In the genomic region with DNA sequence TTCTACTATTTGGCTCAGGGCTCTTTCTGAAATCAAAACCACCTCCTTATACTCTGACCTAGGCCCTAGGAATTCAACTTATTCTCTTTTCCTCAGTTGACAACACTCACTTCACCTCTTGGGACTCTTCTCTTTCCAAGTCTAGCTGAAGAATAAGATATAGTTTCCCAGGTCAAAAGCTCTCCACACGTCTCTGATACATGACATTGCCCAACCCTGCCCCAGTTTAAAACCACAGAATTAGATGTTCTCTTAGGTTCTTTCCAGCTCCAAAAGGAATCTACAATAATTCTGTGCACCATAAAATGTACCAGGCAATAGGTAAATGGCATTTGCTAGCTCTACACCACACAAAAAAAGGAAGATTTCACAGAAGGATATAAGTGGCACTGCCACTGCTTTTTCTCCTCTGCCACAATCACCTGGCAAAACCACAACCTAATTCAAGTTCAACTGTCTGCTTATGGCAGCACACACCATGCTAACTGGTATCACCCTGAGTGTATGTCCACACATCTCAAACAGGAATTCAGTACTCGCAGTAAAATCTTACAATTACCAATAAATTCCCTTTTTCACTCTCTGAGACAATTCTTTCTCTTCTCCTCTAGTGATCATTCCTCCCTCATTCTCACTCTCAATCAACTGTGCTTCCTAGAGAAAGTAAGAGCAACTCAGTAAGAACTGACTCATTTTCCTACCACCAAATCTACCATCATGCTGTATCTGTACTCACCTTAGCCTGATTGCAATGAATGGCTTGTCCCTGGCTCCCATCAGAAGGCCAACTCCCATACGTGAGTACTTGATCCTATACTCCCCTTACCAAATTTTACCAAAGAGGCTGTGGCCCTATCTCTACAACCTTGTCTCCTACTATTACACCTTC, we compare ENCODE assay signal across 13 cellular contexts. TPM values are rescaled to one million over a fixed set of nuclear protein-coding genes. Genes with fewer than 3 reads are reported as not detected.
DNase-seq lines count a peak whose midpoint lies in the region; ATAC-seq and TF ChIP-seq lines count a peak whose summit lies in the region.
"Had no signal": no experiment of that assay in that cellular context is flagged by ENCODE, and none has a peak within 500 bp of the region (broad histone marks: within the 10 kb centered on the region; RNA-seq: fewer than 3 reads in every experiment).

No MANE protein-coding gene starts in this region.

- POLR2A ChIA-PET in MCF 10A (lab: Yijun Ruan, JAX), result interaction anchor here (1.1 kb wide), 1 partner anchor 28 kb away, joined by 3 read pairs; a partner anchor contains a TSS

- no peaks in the 10 kb centered on the region for H3K27me3 ChIP-seq in breast epithelium
- no peaks in the 10 kb centered on the region for H3K27me3 ChIP-seq in left lung
- H3K27me3 ChIP-seq in gastrocnemius medialis, result no peaks in the 10 kb centered on the region

- no TSS peak for BruUV-seq in MCF 10A (replicated peaks; lab: Mats Ljungman, UMichigan)

- peak; percentile 82 for ATAC-seq in stimulated activated naive CD8-positive, alpha-beta T cell treated with anti-CD3 and anti-CD28 coated beads, Interleukin-15, amount 100 ng/mL, for 72 hours
- ATAC-seq in left lung, result no peak
- no peak for ATAC-seq in gastrocnemius medialis
- no peak for ATAC-seq in HG03196 (IDR thresholded peaks at IDR 0.05; ENCODE audit: unreplicated experiment)
- ATAC-seq: esophagus mucosa had no signal

- TF ChIP-seq CTCF in MCF 10A (IDR thresholded peaks at IDR 0.05; ENCODE audit: unreplicated experiment) (no peak), breast epithelium (IDR thresholded peaks at IDR 0.05) (no peak), left lung (IDR thresholded peaks at IDR 0.05) (no peak), gastrocnemius medialis (IDR thresholded peaks at IDR 0.05 in 4 of 5, conservative IDR thresholded peaks at IDR 0.05 in 1 of 5) (no peak)

- TF ChIP-seq POLR2A in breast epithelium (IDR thresholded peaks at IDR 0.05) (no peak), gastrocnemius medialis (IDR thresholded peaks at IDR 0.05) (no peak)

- no peaks in the 10 kb centered on the region for H3K4me1 ChIP-seq in breast epithelium
- H3K4me1 ChIP-seq in left lung, result peaks cover 0 to 4% of the 10 kb centered on the region in 2 donors
- no peaks in the 10 kb centered on the region for H3K4me1 ChIP-seq in gastrocnemius medialis

- no peaks in the 10 kb centered on the region for H3K4me1 Mint-ChIP-seq in MCF 10A (ENCODE audit: insufficient read depth, unreplicated experiment)
- peaks cover 13% of the 10 kb centered on the region for H3K4me1 Mint-ChIP-seq in dendritic cell treated with granulocyte-macrophage colony-stimulating factor and Interleukin-4, amounts not matched to agents 40 ng/mL and 50 ng/mL, for 4 days (ENCODE audit: low read depth)
- H3K4me1 Mint-ChIP-seq in stimulated activated naive CD8-positive, alpha-beta T cell treated with anti-CD3 and anti-CD28 coated beads, Interleukin-15, amount 100 ng/mL, for 72 hours, result peaks cover 50% of the 10 kb centered on the region

- H3K9me3 Mint-ChIP-seq in MCF 10A (ENCODE audit: unreplicated experiment), result no peaks in the 10 kb centered on the region
- no peaks in the 10 kb centered on the region for H3K9me3 Mint-ChIP-seq in dendritic cell treated with granulocyte-macrophage colony-stimulating factor and Interleukin-4, amounts not matched to agents 40 ng/mL and 50 ng/mL, for 4 days
- H3K9me3 Mint-ChIP-seq in stimulated activated naive CD8-positive, alpha-beta T cell treated with anti-CD3 and anti-CD28 coated beads, Interleukin-15, amount 100 ng/mL, for 72 hours, result peaks cover 0 to 11% of the 10 kb centered on the region in 2 donors

- intact Hi-C loops in MCF 10A (cut with micrococcal nuclease) (no loop called here), breast epithelium (cut with DNase I; ENCODE audit: low total_unique reads) (no loop called here), left lung (cut with DNase I) (no loop called here), gastrocnemius medialis (cut with DNase I; ENCODE audit: low total_unique reads) (no loop called here)
- intact Hi-C loops in dendritic cell treated with granulocyte-macrophage colony-stimulating factor and Interleukin-4, amounts not matched to agents 40 ng/mL and 50 ng/mL, for 4 days (cut with micrococcal nuclease), result no loop called here

- no peaks in the 10 kb centered on the region for H3K9me3 ChIP-seq in breast epithelium
- no peaks in the 10 kb centered on the region for H3K9me3 ChIP-seq in SK-N-MC (ENCODE audit: low read depth, low read length)
- H3K9me3 ChIP-seq in left lung, result no peaks in the 10 kb centered on the region
- no peaks in the 10 kb centered on the region for H3K9me3 ChIP-seq in gastrocnemius medialis

- peak overlapping the region; percentile 24 for H3K27ac Mint-ChIP-seq in MCF 10A (ENCODE audit: low read depth, unreplicated experiment)
- H3K27ac Mint-ChIP-seq in dendritic cell treated with granulocyte-macrophage colony-stimulating factor and Interleukin-4, amounts not matched to agents 40 ng/mL and 50 ng/mL, for 4 days, result peak overlapping the region; percentile 8
- H3K27ac Mint-ChIP-seq in stimulated activated naive CD8-positive, alpha-beta T cell treated with anti-CD3 and anti-CD28 coated beads, Interleukin-15, amount 100 ng/mL, for 72 hours, result peak overlapping the region in 1 of 2 donors; percentile 42

- H3K27me3 Mint-ChIP-seq in MCF 10A (ENCODE audit: insufficient read depth, unreplicated experiment), result no peaks in the 10 kb centered on the region
- no peaks in the 10 kb centered on the region for H3K27me3 Mint-ChIP-seq in dendritic cell treated with granulocyte-macrophage colony-stimulating factor and Interleukin-4, amounts not matched to agents 40 ng/mL and 50 ng/mL, for 4 days
- H3K27me3 Mint-ChIP-seq in stimulated activated naive CD8-positive, alpha-beta T cell treated with anti-CD3 and anti-CD28 coated beads, Interleukin-15, amount 100 ng/mL, for 72 hours, result no peaks in the 10 kb centered on the region

- CTCF ChIA-PET in MCF 10A (lab: Yijun Ruan, JAX), result interaction anchor here (0.6 kb wide), 1 partner anchor 96 kb away, joined by 3 read pairs; no protein-coding TSS in a partner anchor

- peaks cover 72% of the 10 kb centered on the region for H3K36me3 Mint-ChIP-seq in MCF 10A (ENCODE audit: insufficient read depth, unreplicated experiment)
- H3K36me3 Mint-ChIP-seq in dendritic cell treated with granulocyte-macrophage colony-stimulating factor and Interleukin-4, amounts not matched to agents 40 ng/mL and 50 ng/mL, for 4 days (ENCODE audit: low read depth), result peaks cover 71% of the 10 kb centered on the region

- H3K9ac ChIP-seq in SK-N-MC (ENCODE audit: insufficient read length), result no peak overlapping the region

- H3K27ac ChIP-seq in breast epithelium (no peak overlapping the region), SK-N-MC (0 out of 2 replicates have a peak overlapping the region, but pooled peaks have one; percentile 19), left lung (no peak overlapping the region), gastrocnemius medialis (no peak overlapping the region)

- H3K36me3 ChIP-seq in breast epithelium, result no peaks in the 10 kb centered on the region
- H3K36me3 ChIP-seq in SK-N-MC (ENCODE audit: insufficient read depth, low read length), result peaks cover 25% of the 10 kb centered on the region
- H3K36me3 ChIP-seq in left lung, result peaks cover 0 to 56% of the 10 kb centered on the region in 2 donors
- H3K36me3 ChIP-seq in gastrocnemius medialis, result peaks cover 0 to 17% of the 10 kb centered on the region in 2 donors

- DNase-seq in MCF 10A (ENCODE audit: unreplicated experiment) (no peak), breast epithelium (ENCODE audit: low spot score in 2 of 2) (no peak), SK-N-MC (ENCODE audit: low read depth, low spot score) (no peak), left lung (no peak), gastrocnemius medialis (no peak)
- no peak for DNase-seq in stimulated activated naive CD8-positive, alpha-beta T cell treated with anti-CD3 and anti-CD28 coated beads, Interleukin-15, amount 100 ng/mL, for 72 hours
- DNase-seq: activated gamma-delta T cell treated with Interleukin-2 at 50 U/mL for 16 hours, hypothalamus, mammary epithelial cell, NCI-H510A had no signal

- H3K4me3 ChIP-seq in breast epithelium, result no peak overlapping the region
- H3K4me3 ChIP-seq in SK-N-MC, result no peak overlapping the region
- H3K4me3 ChIP-seq in left lung, result no peak overlapping the region
- H3K4me3 ChIP-seq in gastrocnemius medialis, result no peak overlapping the region

- no peak overlapping the region for H3K4me3 Mint-ChIP-seq in MCF 10A (ENCODE audit: unreplicated experiment)
- no peak overlapping the region for H3K4me3 Mint-ChIP-seq in dendritic cell treated with granulocyte-macrophage colony-stimulating factor and Interleukin-4, amounts not matched to agents 40 ng/mL and 50 ng/mL, for 4 days
- H3K4me3 Mint-ChIP-seq in stimulated activated naive CD8-positive, alpha-beta T cell treated with anti-CD3 and anti-CD28 coated beads, Interleukin-15, amount 100 ng/mL, for 72 hours, result peak overlapping the region; percentile 1 to 50

- in situ Hi-C loops in gastrocnemius medialis (cut with MboI; ENCODE audit: low sequenced_read_pairs in 4 of 4), result loop anchor here in 1 of 4 donors (10.0 kb wide), 1 partner anchor 98 kb away; no protein-coding TSS in a partner anchor

RNA-seq across cellular contexts. Expression of a gene that starts 27.3 kb away (rescaled TPM):
- total RNA-seq in MCF 10A (2022), result 66.2 and 81.1 TPM in 2 replicates
- 10 to 100 TPM; 19.5 to 32.1 (median 31.1) TPM for total RNA-seq in breast epithelium
- 10 to 100 TPM; 41.4 to 45.0 TPM for total RNA-seq in left lung
- 10 to 100 TPM; 22.1 to 48.1 (median 27.1) TPM for total RNA-seq in gastrocnemius medialis

RNA-seq across cellular contexts. Expression of a gene that starts 28.0 kb away (rescaled TPM):
- 165 and 179 TPM in 2 replicates for total RNA-seq in MCF 10A (2022)
- total RNA-seq in breast epithelium, result 100 to 1,000 TPM; 111 to 161 (median 121) TPM
- 100 to 1,000 TPM; 166 to 176 TPM for total RNA-seq in left lung
- total RNA-seq in gastrocnemius medialis, result 10 to 100 TPM; 50.0 to 92.3 (median 53.0) TPM

Comparison
In these comparisons a context has a peak if more than half of its experiments do, and no peak if none do; other contexts are left out.
1. H3K4me3 Mint-ChIP-seq: peak in stimulated activated naive CD8-positive, alpha-beta T cell treated with anti-CD3 and anti-CD28 coated beads, Interleukin-15, amount 100 ng/mL, for 72 hours (2 of 2); none in MCF 10A (single experiment) and dendritic cell treated with granulocyte-macrophage colony-stimulating factor and Interleukin-4, amounts not matched to agents 40 ng/mL and 50 ng/mL, for 4 days (single experiment).